In genomic region chrX:6574762-6575161, GRCh38 we compare ENCODE assay signal across 22 cellular contexts. TPM values are rescaled to one million over a fixed set of nuclear protein-coding genes. Genes with fewer than 3 reads are reported as not detected.
DNase-seq lines count a peak whose midpoint lies in the region; ATAC-seq and TF ChIP-seq lines count a peak whose summit lies in the region.
"Had no signal": no experiment of that assay in that cellular context is flagged by ENCODE, and none has a peak within 500 bp of the region (broad histone marks: within the 10 kb centered on the region; RNA-seq: fewer than 3 reads in every experiment).

No MANE protein-coding gene starts in this region.

- no peak for TF ChIP-seq POLR2A in ovary (IDR thresholded peaks at IDR 0.05)

- no peaks in the 10 kb centered on the region for H3K79me2 ChIP-seq in neural progenitor cell (ENCODE audit: low read depth)

- intact Hi-C loops in ovary (cut with DNase I) = no loop called here

- H3K4me2 ChIP-seq in neural progenitor cell = no peak overlapping the region
- H3K4me2 ChIP-seq: smooth muscle cell had no signal

- POLR2A ChIA-PET in WTC11 (lab: Charles Lee) = no interaction called here

- no peaks in the 10 kb centered on the region for H3K27me3 Mint-ChIP-seq in WTC11 (ENCODE audit: low read depth)
- H3K27me3 Mint-ChIP-seq in neural progenitor cell (ENCODE audit: insufficient read depth, low read depth) = no peaks in the 10 kb centered on the region
- H3K27me3 Mint-ChIP-seq: activated CD4-positive, alpha-beta T cell treated with anti-CD3 and anti-CD28 coated beads, Interleukin-2, amount 10 ng/mL, durations not matched to agents 7 days and 5 days; activated naive CD4-positive, alpha-beta T cell treated with anti-CD3 and anti-CD28 coated beads, Interleukin-2, amount 10 ng/mL, durations not matched to agents 7 days and 5 days; CD4-positive, alpha-beta T cell; stimulated activated memory B cell treated with anti-CD40 and anti-IgM and Interleukin-4, amounts not matched to agents 10 μg/mL and 1 μg/mL and 100 μg/mL, for 72 hours had no signal

- H2AFZ ChIP-seq in neural progenitor cell (replicated peaks) = no peak overlapping the region

- H3K36me3 ChIP-seq in neural progenitor cell (no peaks in the 10 kb centered on the region), ovary (no peaks in the 10 kb centered on the region)
- H3K36me3 ChIP-seq: heart right ventricle, tibial nerve had no signal

- CTCF ChIA-PET in WTC11 (lab: Charles Lee) = interaction anchor here (0.7 kb wide), 1 partner anchor 632 kb away, joined by 3 read pairs; no protein-coding TSS in a partner anchor

- TF ChIP-seq CTCF in WTC11 (IDR thresholded peaks at IDR 0.05) = no peak
- peak; percentile 40 for TF ChIP-seq CTCF in neural progenitor cell (IDR thresholded peaks at IDR 0.05)
- no peak for TF ChIP-seq CTCF in ovary (IDR thresholded peaks at IDR 0.05)

- H3F3A ChIP-seq in neural progenitor cell (ENCODE audit: low read depth) = no peaks in the 10 kb centered on the region

- DNase-seq in NCI-H82 (lab: John Stamatoyannopoulos, UW) = peak; percentile 6
- DNase-seq in NCI-H82 treated with DMSO at 0.1 percent for 48 hours (lab: John Stamatoyannopoulos, UW; ENCODE audit: unreplicated experiment) = no peak
- peak; percentile 0 for DNase-seq in Jurkat, Clone E6-1 (ENCODE audit: low read depth, low spot score)
- DNase-seq in WTC11 (ENCODE audit: low spot score) = peak; percentile 33
- DNase-seq in neural progenitor cell (ENCODE audit: low spot score) = peak; percentile 15
- no peak for DNase-seq in ovary
- DNase-seq in medulla oblongata (ENCODE audit: extremely low spot score) = no peak
- DNase-seq: activated CD4-positive, alpha-beta T cell treated with anti-CD3 and anti-CD28 coated beads, Interleukin-2, amount 10 ng/mL, durations not matched to agents 7 days and 5 days; activated naive CD4-positive, alpha-beta T cell treated with anti-CD3 and anti-CD28 coated beads, Interleukin-2, amount 10 ng/mL, durations not matched to agents 7 days and 5 days; activated T-cell treated with anti-CD3 and anti-CD28 coated beads for 4 hours; CD4-positive, alpha-beta T cell; heart right ventricle; NCI-H2029; NCI-H774; T1000 had no signal

- no peaks in the 10 kb centered on the region for H3K9me3 Mint-ChIP-seq in WTC11
- no peaks in the 10 kb centered on the region for H3K9me3 Mint-ChIP-seq in neural progenitor cell
- H3K9me3 Mint-ChIP-seq: activated CD4-positive, alpha-beta T cell treated with anti-CD3 and anti-CD28 coated beads, Interleukin-2, amount 10 ng/mL, durations not matched to agents 7 days and 5 days; activated naive CD4-positive, alpha-beta T cell treated with anti-CD3 and anti-CD28 coated beads, Interleukin-2, amount 10 ng/mL, durations not matched to agents 7 days and 5 days; CD4-positive, alpha-beta T cell; stimulated activated memory B cell treated with anti-CD40 and anti-IgM and Interleukin-4, amounts not matched to agents 10 μg/mL and 1 μg/mL and 100 μg/mL, for 72 hours had no signal

- no peak for TF ChIP-seq EP300 in ovary (IDR thresholded peaks at IDR 0.05)

- ATAC-seq in WTC11 = no peak; the same call in 1 of the 2 replicates
- no peak for ATAC-seq in GM18867 (IDR thresholded peaks at IDR 0.05; ENCODE audit: unreplicated experiment)
- ATAC-seq: heart right ventricle; stimulated activated memory B cell treated with anti-CD40 and anti-IgM and Interleukin-4, amounts not matched to agents 10 μg/mL and 1 μg/mL and 100 μg/mL, for 72 hours had no signal

- H3K36me3 Mint-ChIP-seq in WTC11 (no peaks in the 10 kb centered on the region), neural progenitor cell (no peaks in the 10 kb centered on the region)
- H3K36me3 Mint-ChIP-seq: activated naive CD4-positive, alpha-beta T cell treated with anti-CD3 and anti-CD28 coated beads, Interleukin-2, amount 10 ng/mL, durations not matched to agents 7 days and 5 days; stimulated activated memory B cell treated with anti-CD40 and anti-IgM and Interleukin-4, amounts not matched to agents 10 μg/mL and 1 μg/mL and 100 μg/mL, for 72 hours had no signal

- 0 out of 2 replicates have a peak, but pooled peaks cover 3% of the 10 kb centered on the region for H3K4me1 Mint-ChIP-seq in WTC11
- peaks cover 3% of the 10 kb centered on the region for H3K4me1 Mint-ChIP-seq in neural progenitor cell
- H3K4me1 Mint-ChIP-seq: activated CD4-positive, alpha-beta T cell treated with anti-CD3 and anti-CD28 coated beads, Interleukin-2, amount 10 ng/mL, durations not matched to agents 7 days and 5 days; activated naive CD4-positive, alpha-beta T cell treated with anti-CD3 and anti-CD28 coated beads, Interleukin-2, amount 10 ng/mL, durations not matched to agents 7 days and 5 days; stimulated activated memory B cell treated with anti-CD40 and anti-IgM and Interleukin-4, amounts not matched to agents 10 μg/mL and 1 μg/mL and 100 μg/mL, for 72 hours had no signal

- WGBS in ovary, 3 donors = 68 to 75% (median 73%) methylated on average over 5 of the region's 5 CpGs

- H3K4me3 ChIP-seq in Jurkat, Clone E6-1 (ENCODE audit: low read length) = no peak overlapping the region
- H3K4me3 ChIP-seq in neural progenitor cell = no peak overlapping the region
- H3K4me3 ChIP-seq in ovary = no peak overlapping the region
- H3K4me3 ChIP-seq: heart right ventricle, smooth muscle cell, tibial nerve had no signal

- H3K27me3 ChIP-seq in neural progenitor cell = no peaks in the 10 kb centered on the region
- H3K27me3 ChIP-seq in ovary = no peaks in the 10 kb centered on the region
- H3K27me3 ChIP-seq: heart right ventricle, tibial nerve had no signal

- H3K4me1 ChIP-seq in neural progenitor cell (no peaks in the 10 kb centered on the region), ovary (ENCODE audit: insufficient read depth) (no peaks in the 10 kb centered on the region)
- H3K4me1 ChIP-seq: heart right ventricle, tibial nerve had no signal

- no peak overlapping the region for H3K27ac Mint-ChIP-seq in WTC11
- H3K27ac Mint-ChIP-seq in neural progenitor cell = no peak overlapping the region
- H3K27ac Mint-ChIP-seq: activated CD4-positive, alpha-beta T cell treated with anti-CD3 and anti-CD28 coated beads, Interleukin-2, amount 10 ng/mL, durations not matched to agents 7 days and 5 days; activated naive CD4-positive, alpha-beta T cell treated with anti-CD3 and anti-CD28 coated beads, Interleukin-2, amount 10 ng/mL, durations not matched to agents 7 days and 5 days; CD4-positive, alpha-beta T cell; stimulated activated memory B cell treated with anti-CD40 and anti-IgM and Interleukin-4, amounts not matched to agents 10 μg/mL and 1 μg/mL and 100 μg/mL, for 72 hours had no signal

- no peaks in the 10 kb centered on the region for H4K20me1 ChIP-seq in neural progenitor cell (ENCODE audit: low read depth)

- no peak overlapping the region for H3K9ac ChIP-seq in neural progenitor cell

- H3K27ac ChIP-seq in neural progenitor cell (no peak overlapping the region), ovary (no peak overlapping the region)
- H3K27ac ChIP-seq: heart right ventricle, tibial nerve had no signal

- no peak overlapping the region for H3K4me3 Mint-ChIP-seq in WTC11
- no peak overlapping the region for H3K4me3 Mint-ChIP-seq in neural progenitor cell
- H3K4me3 Mint-ChIP-seq: activated CD4-positive, alpha-beta T cell treated with anti-CD3 and anti-CD28 coated beads, Interleukin-2, amount 10 ng/mL, durations not matched to agents 7 days and 5 days; activated naive CD4-positive, alpha-beta T cell treated with anti-CD3 and anti-CD28 coated beads, Interleukin-2, amount 10 ng/mL, durations not matched to agents 7 days and 5 days; CD4-positive, alpha-beta T cell; stimulated activated memory B cell treated with anti-CD40 and anti-IgM and Interleukin-4, amounts not matched to agents 10 μg/mL and 1 μg/mL and 100 μg/mL, for 72 hours had no signal

- H3K9me3 ChIP-seq in neural progenitor cell (ENCODE audit: low read depth) = peaks cover 6% of the 10 kb centered on the region
- H3K9me3 ChIP-seq in ovary = no peaks in the 10 kb centered on the region
- H3K9me3 ChIP-seq: tibial nerve had no signal

TF ChIP-seq in WTC11, 78 proteins besides CTCF, POLR2A, EP300 and RAD21 (continues in another document):
- TF ChIP-seq ATF1 (CRISPR knock-in tag; IDR thresholded peaks at IDR 0.05) (no peak), NR1H2 (CRISPR knock-in tag; IDR thresholded peaks at IDR 0.05) (no peak), USF1 (CRISPR knock-in tag; IDR thresholded peaks at IDR 0.05) (no peak), TP53 (CRISPR knock-in tag; IDR thresholded peaks at IDR 0.05) (no peak), TCF7 (CRISPR knock-in tag; IDR thresholded peaks at IDR 0.05; ENCODE audit: low read depth) (no peak), CBFB (CRISPR knock-in tag; IDR thresholded peaks at IDR 0.05; ENCODE audit: low read depth) (no peak), SMAD4 (CRISPR knock-in tag; IDR thresholded peaks at IDR 0.05) (no peak), E2F5 (CRISPR knock-in tag; IDR thresholded peaks at IDR 0.05) (no peak), KAT7 (CRISPR knock-in tag; IDR thresholded peaks at IDR 0.05; ENCODE audit: borderline replicate concordance) (no peak), MYBL2 (CRISPR knock-in tag; IDR thresholded peaks at IDR 0.05) (no peak)

RNA-seq across cellular contexts. Expression of gene VCX3A, which starts 39.8 kb away (rescaled TPM):
- polyA plus RNA-seq in Jurkat, Clone E6-1 (2012; ENCODE audit: insufficient read depth, insufficient read length) = not detected
- total RNA-seq in WTC11 (2021) (0.25 to 0.76 TPM (median 0.55 TPM) in 3 replicates), neural progenitor cell (ENCODE audit: low replicate concordance) (1.0 TPM in 1 of 2 replicates, not detected in the other), ovary (not detected)
- polyA plus RNA-seq in ovary = under 1 TPM in 1 of 2 donors, not detected in 1; 0.10 TPM
- total RNA-seq: activated CD4-positive, alpha-beta T cell treated with anti-CD3 and anti-CD28 coated beads, Interleukin-2, amount 10 ng/mL, durations not matched to agents 7 days and 5 days; CD4-positive, alpha-beta T cell; fibroblast of lung; heart right ventricle; mucosa of gallbladder; omental fat pad; smooth muscle cell; tibial nerve had no signal
- polyA plus RNA-seq: fibroblast of lung, heart right ventricle had no signal

Comparison
In these comparisons a context has a peak if more than half of its experiments do, and no peak if none do; other contexts are left out.
1. DNase-seq: peak in NCI-H82 (single experiment), Jurkat, Clone E6-1 (single experiment), WTC11 (single experiment) and neural progenitor cell (single experiment); none in NCI-H82 treated with DMSO at 0.1 percent for 48 hours (single experiment), ovary (0 of 5) and medulla oblongata (single experiment).